In genomic region chr6:117781550-117781949, GRCh38 we compare ENCODE assay signal across 9 cellular contexts.
"Had no signal": no experiment of that assay in that cellular context is flagged by ENCODE, and none has a peak within 500 bp of the region (broad histone marks: within the 10 kb centered on the region; RNA-seq: fewer than 3 reads in every experiment).

No MANE protein-coding gene starts in this region.

- ATAC-seq: GM23338, HCT116 had no signal

- H3K4me3 ChIP-seq: GM23248, GM23338, HAP-1 had no signal

- H2AFZ ChIP-seq: GM23248, GM23338 had no signal

- H3K4me2 ChIP-seq: GM23338 had no signal

- H3K4me1 ChIP-seq: HAP-1 had no signal

- DNase-seq: GM23248, GOT3, H7, H9, HCEC 1CT, HFFc6 had no signal

- H3K36me3 ChIP-seq: HAP-1 had no signal

- H3K27ac ChIP-seq: GM23248 had no signal

- H3K9me3 ChIP-seq: HAP-1 had no signal
